8 cellular contexts compared by ENCODE assay signal in the genomic region with DNA sequence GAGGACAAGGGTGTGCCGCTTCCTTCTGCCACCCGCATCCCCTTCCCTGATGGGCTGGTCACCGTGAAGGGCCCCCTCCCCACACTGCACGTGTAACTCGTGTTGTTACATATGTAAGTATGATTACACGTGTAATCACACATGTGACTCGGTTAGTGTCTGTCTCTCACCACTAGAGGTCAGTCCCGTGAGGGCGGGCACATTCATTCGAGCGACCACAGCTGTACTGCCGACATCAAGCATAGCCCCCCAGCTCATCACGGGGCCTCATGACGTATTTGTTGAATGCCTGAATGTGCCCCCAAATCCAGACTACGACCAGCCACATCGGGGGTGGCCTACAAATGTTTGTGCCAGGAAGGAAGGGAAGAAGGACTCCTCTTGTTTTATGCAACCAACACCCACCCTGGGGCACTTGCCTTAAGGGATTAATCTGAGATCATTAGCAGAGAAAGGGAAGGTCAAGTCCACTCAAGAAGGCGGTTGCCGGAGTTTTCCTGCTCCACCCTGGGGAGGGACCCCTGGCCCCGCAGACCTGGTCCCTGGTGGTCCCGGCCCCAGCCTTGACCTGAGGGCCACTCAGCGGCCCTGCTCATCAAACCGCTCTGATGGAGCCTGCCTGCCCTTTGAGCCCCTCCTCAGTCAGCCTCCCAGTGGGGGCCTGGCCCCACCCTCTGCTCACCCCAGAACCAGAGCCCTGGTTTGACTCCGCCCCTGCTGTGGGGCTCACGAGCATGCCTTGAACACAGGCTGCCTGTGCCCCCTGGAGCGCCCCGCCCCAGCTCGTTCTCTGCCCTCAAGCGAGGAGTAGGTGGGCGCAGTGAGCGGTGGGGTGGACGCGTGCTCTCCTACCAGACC. TPM values are rescaled to one million over a fixed set of nuclear protein-coding genes. Genes with fewer than 3 reads are reported as not detected.
DNase-seq lines count a peak whose midpoint lies in the region; ATAC-seq, FAIRE-seq and TF ChIP-seq lines count a peak whose summit lies in the region.

No MANE protein-coding gene starts in this region.

- FAIRE-seq in RCC 7860 (lab: Jason Lieb, UNC) = no peak

- H3K27me3 Mint-ChIP-seq in HFFc6 (ENCODE audit: insufficient read depth) = peaks cover 19% of the 10 kb centered on the region
- peaks cover 2% of the 10 kb centered on the region for H3K27me3 Mint-ChIP-seq in activated CD8-positive, alpha-beta T cell treated with anti-CD3 and anti-CD28 coated beads, Interleukin-2, amount 10 ng/mL, durations not matched to agents 7 days and 5 days (ENCODE audit: low read depth)

- WGBS in esophagus squamous epithelium, 2 donors = 66 to 71% methylated on average over 9 to 31 of the region's 32 CpGs

- no peak overlapping the region for H3K27ac Mint-ChIP-seq in HFFc6
- peak overlapping the region; percentile 48 for H3K27ac Mint-ChIP-seq in activated CD8-positive, alpha-beta T cell treated with anti-CD3 and anti-CD28 coated beads, Interleukin-2, amount 10 ng/mL, durations not matched to agents 7 days and 5 days

- H3K4me3 ChIP-seq in esophagus squamous epithelium (no peak overlapping the region), rectal smooth muscle tissue (ENCODE audit: low read length) (no peak overlapping the region)

- TF ChIP-seq POLR2A in esophagus squamous epithelium (IDR thresholded peaks at IDR 0.05) = no peak

- ATAC-seq in activated CD8-positive, alpha-beta T cell treated with anti-CD3 and anti-CD28 coated beads, Interleukin-2, amount 10 ng/mL, durations not matched to agents 7 days and 5 days = peak; percentile 79

- POLR2A ChIA-PET in activated CD8-positive, alpha-beta T cell treated with anti-CD3 and anti-CD28 coated beads, Interleukin-2, amount 10 ng/mL, durations not matched to agents 7 days and 5 days (lab: Charles Lee) = no interaction called here

- CTCF ChIA-PET in activated CD8-positive, alpha-beta T cell treated with anti-CD3 and anti-CD28 coated beads, Interleukin-2, amount 10 ng/mL, durations not matched to agents 7 days and 5 days (lab: Charles Lee) = interaction anchor here (0.8 to 1.6 kb wide), 8 partner anchors 7 to 1084 kb away, joined by 3 to 6 read pairs (median 3); no protein-coding TSS in a partner anchor

- H3K9me3 ChIP-seq in esophagus squamous epithelium = no peaks in the 10 kb centered on the region

- H3K27me3 ChIP-seq in esophagus squamous epithelium = no peaks in the 10 kb centered on the region
- no peaks in the 10 kb centered on the region for H3K27me3 ChIP-seq in rectal smooth muscle tissue (ENCODE audit: control insufficient read depth, insufficient read depth, low read length)

- no peaks in the 10 kb centered on the region for H3K36me3 Mint-ChIP-seq in HFFc6 (ENCODE audit: low read depth)
- H3K36me3 Mint-ChIP-seq in activated CD8-positive, alpha-beta T cell treated with anti-CD3 and anti-CD28 coated beads, Interleukin-2, amount 10 ng/mL, durations not matched to agents 7 days and 5 days (ENCODE audit: low read depth) = no peaks in the 10 kb centered on the region

- H3K27ac ChIP-seq in esophagus squamous epithelium (no peak overlapping the region), rectal smooth muscle tissue (ENCODE audit: low read depth, low read length) (peak overlapping the region; percentile 50)

- H3K9ac ChIP-seq in rectal smooth muscle tissue (ENCODE audit: low read length) = no peak overlapping the region

- intact Hi-C loops in esophagus squamous epithelium (cut with DNase I) = no loop called here

- peak; percentile 14 for DNase-seq in DMS153 treated with DMSO at 0.1 percent for 48 hours (lab: John Stamatoyannopoulos, UW; ENCODE audit: unreplicated experiment)
- DNase-seq in DMS153 (lab: John Stamatoyannopoulos, UW) = no peak
- DNase-seq in HFFc6 = no peak
- DNase-seq in NCI-H146 (lab: John Stamatoyannopoulos, UW) = peak; percentile 76
- DNase-seq in activated CD8-positive, alpha-beta T cell treated with anti-CD3 and anti-CD28 coated beads, Interleukin-2, amount 10 ng/mL, durations not matched to agents 7 days and 5 days = peak; percentile 63
- no peak for DNase-seq in esophagus squamous epithelium (lab: John Stamatoyannopoulos, UW)
- DNase-seq in RCC 7860 (ENCODE audit: low spot score) = no peak

- H3K4me1 ChIP-seq in esophagus squamous epithelium (peaks cover 21 to 42% (median 26%) of the 10 kb centered on the region in 3 donors), rectal smooth muscle tissue (ENCODE audit: control insufficient read depth, insufficient read depth, low read length) (peaks cover 18% of the 10 kb centered on the region)

- H3K36me3 ChIP-seq in esophagus squamous epithelium = no peaks in the 10 kb centered on the region
- H3K36me3 ChIP-seq in rectal smooth muscle tissue (ENCODE audit: control insufficient read depth, insufficient read depth, low read length) = no peaks in the 10 kb centered on the region

- TF ChIP-seq CTCF in HFFc6 (IDR thresholded peaks at IDR 0.05) (peak; percentile 65), esophagus squamous epithelium (IDR thresholded peaks at IDR 0.05) (peak; percentile 29 to 76 (median 52))

- no peaks in the 10 kb centered on the region for H3K4me1 Mint-ChIP-seq in HFFc6 (ENCODE audit: low read depth)
- H3K4me1 Mint-ChIP-seq in activated CD8-positive, alpha-beta T cell treated with anti-CD3 and anti-CD28 coated beads, Interleukin-2, amount 10 ng/mL, durations not matched to agents 7 days and 5 days (ENCODE audit: low read depth) = peaks cover 2% of the 10 kb centered on the region

- no peak overlapping the region for H3K4me3 Mint-ChIP-seq in HFFc6
- H3K4me3 Mint-ChIP-seq in activated CD8-positive, alpha-beta T cell treated with anti-CD3 and anti-CD28 coated beads, Interleukin-2, amount 10 ng/mL, durations not matched to agents 7 days and 5 days = peak overlapping the region; percentile 19

- H3K9me3 Mint-ChIP-seq in HFFc6 = no peaks in the 10 kb centered on the region
- H3K9me3 Mint-ChIP-seq in activated CD8-positive, alpha-beta T cell treated with anti-CD3 and anti-CD28 coated beads, Interleukin-2, amount 10 ng/mL, durations not matched to agents 7 days and 5 days (ENCODE audit: insufficient read depth) = no peaks in the 10 kb centered on the region

RNA-seq across cellular contexts. Expression of gene RGMA, which starts 52.8 kb away (rescaled TPM):
- under 1 TPM in 5 of 6 experiments, not detected in 1; 0.07 to 0.32 (median 0.19) TPM for total RNA-seq in HFFc6 (2021; fragmentation: NEBNext Ultra II Directional; extraction: Animal tissue kit (Norgen Biotek cat#: 25700))
- not detected for total RNA-seq in activated CD8-positive, alpha-beta T cell treated with anti-CD3 and anti-CD28 coated beads, Interleukin-2, amount 10 ng/mL, durations not matched to agents 7 days and 5 days
- total RNA-seq in esophagus squamous epithelium = 10 to 100 TPM; 18.8 to 74.7 (median 47.1) TPM

Comparison
In these comparisons a context has a peak if more than half of its experiments do, and no peak if none do; other contexts are left out.
1. DNase-seq: peak in DMS153 treated with DMSO at 0.1 percent for 48 hours (single experiment), NCI-H146 (single experiment) and activated CD8-positive, alpha-beta T cell treated with anti-CD3 and anti-CD28 coated beads, Interleukin-2, amount 10 ng/mL, durations not matched to agents 7 days and 5 days (single experiment); none in DMS153 (single experiment), HFFc6 (single experiment), esophagus squamous epithelium (single experiment) and RCC 7860 (single experiment).
2. RNA of gene RGMA, which starts 52.8 kb away (total RNA-seq): 18.8 to 74.7 TPM in esophagus squamous epithelium; 0.07 to 0.32 TPM in HFFc6 and not detected in activated CD8-positive, alpha-beta T cell treated with anti-CD3 and anti-CD28 coated beads, Interleukin-2, amount 10 ng/mL, durations not matched to agents 7 days and 5 days; every median in the first group is over 10 times any median in the second.